ENCODE assay signal across 19 cellular contexts in the genomic region with DNA sequence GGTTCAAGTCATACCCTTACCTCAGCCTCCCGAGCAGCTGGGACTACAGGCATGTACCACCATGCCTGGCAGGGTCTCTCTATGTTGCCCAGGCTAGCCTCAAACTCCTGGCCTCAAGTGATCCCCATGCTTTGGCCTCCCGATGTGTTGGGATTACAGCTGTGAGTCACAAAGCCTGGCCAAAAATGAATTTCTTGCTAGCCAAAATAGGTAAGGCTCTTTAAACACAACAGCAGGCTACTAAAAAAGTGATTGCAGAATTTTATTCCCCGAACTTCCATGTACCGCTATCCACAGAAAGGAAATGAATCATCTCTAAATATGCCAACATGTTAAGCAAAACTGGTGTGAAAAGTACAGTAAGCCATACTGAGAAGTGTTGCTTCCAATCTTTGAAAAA. TPM values are rescaled to one million over a fixed set of nuclear protein-coding genes. Genes with fewer than 3 reads are reported as not detected.
DNase-seq lines count a peak whose midpoint lies in the region; ATAC-seq and TF ChIP-seq lines count a peak whose summit lies in the region.
"Had no signal": no experiment of that assay in that cellular context is flagged by ENCODE, and none has a peak within 500 bp of the region (broad histone marks: within the 10 kb centered on the region; RNA-seq: fewer than 3 reads in every experiment).

No MANE protein-coding gene starts in this region.

- H3K27me3 ChIP-seq in hepatocyte: no peaks in the 10 kb centered on the region
- H3K27me3 ChIP-seq: BLaER1 treated with 17β-estradiol and CSF1 and Interleukin-3, amounts not matched to agents 10 nM and 100 nM; esophagus muscularis mucosa; neural progenitor cell; vagina had no signal

- H3K4me1 ChIP-seq in hepatocyte (ENCODE audit: insufficient read depth): no peaks in the 10 kb centered on the region
- H3K4me1 ChIP-seq: esophagus muscularis mucosa, neural progenitor cell, vagina had no signal

- no peak overlapping the region for H3K4me3 ChIP-seq in astrocyte of the spinal cord (ENCODE audit: low read depth, low read length)
- H3K4me3 ChIP-seq in hepatocyte: no peak overlapping the region
- H3K4me3 ChIP-seq: BLaER1 treated with 17β-estradiol and CSF1 and Interleukin-3, amounts not matched to agents 10 nM and 100 nM; esophagus muscularis mucosa; neural progenitor cell; vagina had no signal

- H4K20me1 ChIP-seq in hepatocyte (ENCODE audit: insufficient read depth, poor library complexity, severe bottlenecking): no peaks in the 10 kb centered on the region
- H4K20me1 ChIP-seq: BLaER1 treated with 17β-estradiol and CSF1 and Interleukin-3, amounts not matched to agents 10 nM and 100 nM had no signal

- no peak overlapping the region for H3K4me2 ChIP-seq in hepatocyte
- H3K4me2 ChIP-seq: neural progenitor cell had no signal

- H3K79me2 ChIP-seq in hepatocyte: no peaks in the 10 kb centered on the region

- H3K9me2 ChIP-seq in hepatocyte (replicated peaks; ENCODE audit: insufficient read depth): no peaks in the 10 kb centered on the region

- ATAC-seq in GM19351 (IDR thresholded peaks at IDR 0.05; ENCODE audit: unreplicated experiment) (no peak), HG02938 (IDR thresholded peaks at IDR 0.05; ENCODE audit: unreplicated experiment) (no peak), GM21423 (IDR thresholded peaks at IDR 0.05; ENCODE audit: unreplicated experiment) (no peak)
- ATAC-seq: left colon had no signal

- H3K9me3 ChIP-seq in hepatocyte (ENCODE audit: low read depth): no peaks in the 10 kb centered on the region
- H3K9me3 ChIP-seq: esophagus muscularis mucosa, vagina had no signal

- H3K27ac ChIP-seq in hepatocyte: no peak overlapping the region
- H3K27ac ChIP-seq: esophagus muscularis mucosa, neural progenitor cell, vagina had no signal

- in situ Hi-C loops in astrocyte of the spinal cord (cut with HindIII; ENCODE audit: low sequenced_read_pairs): no loop called here

- no peak overlapping the region for H2AFZ ChIP-seq in hepatocyte
- H2AFZ ChIP-seq: neural progenitor cell had no signal

- H3K36me3 ChIP-seq in hepatocyte (replicated peaks; ENCODE audit: insufficient read depth, low read depth): no peaks in the 10 kb centered on the region
- H3K36me3 ChIP-seq: esophagus muscularis mucosa, vagina had no signal

- DNase-seq in AG08395 (ENCODE audit: low spot score) (peak; percentile 49), Kasumi-1 (lab: John Stamatoyannopoulos, UW) (peak; percentile 13 to 42), astrocyte of the spinal cord (ENCODE audit: low read depth, low spot score) (peak; percentile 82), iris pigment epithelial cell (ENCODE audit: low read depth) (peak; percentile 89), hepatocyte (ENCODE audit: low spot score) (no peak)
- DNase-seq: activated T-cell treated with anti-CD3 and anti-CD28 coated beads for 4 hours; GDM1; left colon; NCI-H1417 treated with DMSO at 0.1 percent for 48 hours; NCI-H524 treated with DMSO at 0.1 percent for 48 hours; stimulated activated CD4-positive, alpha-beta T cell treated with anti-CD3 and anti-CD28 coated beads, Interleukin-12 subunit alpha, Interleukin-12 subunit beta, amount 100 ng/mL, for 4 hours; stimulated activated CD8-positive, alpha-beta memory T cell treated with anti-CD3 and anti-CD28 coated beads, Interleukin-4, amount 100 ng/mL, for 48 hours had no signal

- 95% methylated on average over 4 of the region's 4 CpGs for WGBS in hepatocyte (ENCODE audit: low lambda C conversion rate, missing lambda C conversion rate)

- TF ChIP-seq CTCF in astrocyte of the spinal cord (IDR thresholded peaks at IDR 0.05; ENCODE audit: low read depth, low read length): no peak
- TF ChIP-seq CTCF in hepatocyte (IDR thresholded peaks at IDR 0.05; ENCODE audit: poor library complexity): no peak

RNA-seq across cellular contexts. Expression of a gene that starts 50.6 kb away (rescaled TPM):
- 5.9 and 6.3 TPM in 2 replicates for total RNA-seq in hepatocyte
- 4.1 and 4.4 TPM in 2 replicates for polyA plus RNA-seq in hepatocyte

RNA-seq across cellular contexts. Expression of a gene that starts 50.7 kb away (rescaled TPM):
- 16.2 and 18.8 TPM in 2 replicates for total RNA-seq in hepatocyte
- 4.1 and 5.3 TPM in 2 replicates for polyA plus RNA-seq in hepatocyte
